In the genomic region with DNA sequence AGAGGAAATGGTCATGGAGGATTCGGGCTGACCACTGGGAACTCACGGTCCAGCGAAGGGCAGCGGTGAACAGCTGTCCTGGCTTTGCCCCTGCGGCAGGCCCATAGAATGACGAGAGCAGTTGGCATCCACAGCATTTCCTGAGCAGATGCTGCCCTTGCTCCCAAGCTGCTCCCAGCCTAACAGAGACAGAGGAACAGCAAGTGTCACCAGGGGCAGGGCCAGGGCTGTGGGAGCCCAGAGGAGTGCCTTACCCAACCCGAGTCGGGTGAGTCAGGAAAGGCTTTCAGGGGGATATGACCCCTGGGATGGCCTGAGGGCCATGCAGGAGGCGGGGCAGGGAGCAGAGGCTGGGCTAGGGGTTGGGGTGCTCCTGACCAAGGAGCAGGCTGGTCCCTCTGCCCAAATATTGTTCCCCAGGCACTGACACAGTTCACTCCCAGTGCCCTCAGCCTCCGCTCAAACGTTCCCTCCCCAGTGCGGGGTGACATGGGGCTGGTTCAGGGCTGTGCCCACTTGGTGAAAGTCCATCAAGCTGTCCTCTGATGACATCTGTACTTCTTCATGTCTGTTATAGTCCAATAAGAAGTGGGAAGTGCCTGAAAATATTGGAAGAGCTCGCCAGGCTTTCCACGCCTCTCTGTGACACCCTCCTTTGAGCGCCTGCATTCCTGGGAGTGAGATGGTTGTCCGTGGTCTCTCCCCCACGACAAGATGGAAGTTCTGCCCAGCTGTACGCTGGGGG, we compare ENCODE assay signal across 15 cellular contexts.
DNase-seq lines count a peak whose midpoint lies in the region; FAIRE-seq and TF ChIP-seq lines count a peak whose summit lies in the region.
"Had no signal": no experiment of that assay in that cellular context is flagged by ENCODE, and none has a peak within 500 bp of the region (broad histone marks: within the 10 kb centered on the region; RNA-seq: fewer than 3 reads in every experiment).

No MANE protein-coding gene starts in this region.

- H3K36me3 Mint-ChIP-seq in MCF 10A (ENCODE audit: insufficient read depth, unreplicated experiment) = peaks cover 5% of the 10 kb centered on the region

- no peak overlapping the region for H3K27ac Mint-ChIP-seq in MCF 10A (ENCODE audit: low read depth, unreplicated experiment)
- H3K27ac Mint-ChIP-seq: stimulated activated naive CD8-positive, alpha-beta T cell treated with anti-CD3 and anti-CD28 coated beads, Interleukin-15, Interleukin-2, amounts not matched to agents 100 ng/mL and 50 ng/mL, for 24 hours had no signal

- H3K4me3 Mint-ChIP-seq in MCF 10A (ENCODE audit: unreplicated experiment) = no peak overlapping the region
- H3K4me3 Mint-ChIP-seq: stimulated activated naive CD8-positive, alpha-beta T cell treated with anti-CD3 and anti-CD28 coated beads, Interleukin-15, Interleukin-2, amounts not matched to agents 100 ng/mL and 50 ng/mL, for 24 hours had no signal

- H3K9me3 ChIP-seq in breast epithelium (no peaks in the 10 kb centered on the region), SJSA1 (replicated peaks) (no peaks in the 10 kb centered on the region)
- H3K9me3 ChIP-seq: ascending aorta, ovary, uterus had no signal

- no peak for FAIRE-seq in urothelium cell line (lab: Jason Lieb, UNC)

- peaks cover 9% of the 10 kb centered on the region for H3K27me3 Mint-ChIP-seq in MCF 10A (ENCODE audit: insufficient read depth, unreplicated experiment)
- H3K27me3 Mint-ChIP-seq: stimulated activated naive CD8-positive, alpha-beta T cell treated with anti-CD3 and anti-CD28 coated beads, Interleukin-15, Interleukin-2, amounts not matched to agents 100 ng/mL and 50 ng/mL, for 24 hours had no signal

- H3K27ac ChIP-seq in breast epithelium (no peak overlapping the region), SJSA1 (peak overlapping the region; percentile 54)
- H3K27ac ChIP-seq: ascending aorta, ovary, uterus had no signal

- CTCF ChIA-PET in MCF 10A (lab: Yijun Ruan, JAX) = interaction anchor here (1.0 kb wide), 1 partner anchor 46 kb away, joined by 3 read pairs; no protein-coding TSS in a partner anchor

- POLR2A ChIA-PET in MCF 10A (lab: Yijun Ruan, JAX) = interaction anchor here (0.7 kb wide), 1 partner anchor 14 kb away, joined by 4 read pairs; no protein-coding TSS in a partner anchor

- H3K4me3 ChIP-seq in breast epithelium (no peak overlapping the region), SJSA1 (no peak overlapping the region), foreskin fibroblast (ENCODE audit: low read depth in 1 of 2, low read length in 2 of 2) (no peak overlapping the region)
- H3K4me3 ChIP-seq: ascending aorta, ovary, uterus had no signal

- DNase-seq in MCF 10A (ENCODE audit: unreplicated experiment) (peak; percentile 38), breast epithelium (ENCODE audit: low spot score in 2 of 2) (no peak), SJSA1 (ENCODE audit: low read depth in 1 of 2, low spot score in 2 of 2) (peak; percentile 60 to 74), foreskin fibroblast (peak; percentile 67 to 88), urothelium cell line (ENCODE audit: low spot score) (peak; percentile 31), HUDEP-2 (lab: John Stamatoyannopoulos, UW; ENCODE audit: unreplicated experiment in 76 of 76) (no peak), NCI-H2227 treated with DMSO at 0.1 percent for 48 hours (lab: John Stamatoyannopoulos, UW) (no peak)
- DNase-seq in stimulated activated CD4-positive, alpha-beta T cell treated with anti-CD3 and anti-CD28 coated beads, Interleukin-4, amount 100 ng/mL, for 4 hours = no peak
- DNase-seq: activated CD4-positive, CD25-positive, alpha-beta regulatory T cell; NCI-H2029; RPMI8226; uterus had no signal

- H3K4me1 ChIP-seq in breast epithelium (no peaks in the 10 kb centered on the region), SJSA1 (replicated peaks) (peaks cover 27% of the 10 kb centered on the region)
- H3K4me1 ChIP-seq: ascending aorta, uterus had no signal

- intact Hi-C loops in MCF 10A (cut with micrococcal nuclease) = no loop called here
- intact Hi-C loops in breast epithelium (cut with DNase I; ENCODE audit: low total_unique reads) = no loop called here

- BruUV-seq in MCF 10A (replicated peaks; lab: Mats Ljungman, UMichigan) = no TSS peak

- no peak for TF ChIP-seq POLR2A in breast epithelium (IDR thresholded peaks at IDR 0.05)

- TF ChIP-seq CTCF in MCF 10A (IDR thresholded peaks at IDR 0.05; ENCODE audit: unreplicated experiment) = no peak
- no peak for TF ChIP-seq CTCF in breast epithelium (IDR thresholded peaks at IDR 0.05)
- TF ChIP-seq CTCF in foreskin fibroblast (IDR thresholded peaks at IDR 0.05; ENCODE audit: low read depth, low read length) = no peak

- peaks cover 6% of the 10 kb centered on the region for H3K9me3 Mint-ChIP-seq in MCF 10A (ENCODE audit: unreplicated experiment)

- H3K27me3 ChIP-seq in breast epithelium = no peaks in the 10 kb centered on the region
- no peaks in the 10 kb centered on the region for H3K27me3 ChIP-seq in SJSA1 (replicated peaks)
- H3K27me3 ChIP-seq: ascending aorta, ovary, uterus had no signal

- no peaks in the 10 kb centered on the region for H3K36me3 ChIP-seq in breast epithelium
- H3K36me3 ChIP-seq in SJSA1 = no peaks in the 10 kb centered on the region
- H3K36me3 ChIP-seq: ascending aorta, ovary, uterus had no signal

- no peaks in the 10 kb centered on the region for H3K4me1 Mint-ChIP-seq in MCF 10A (ENCODE audit: insufficient read depth, unreplicated experiment)

Comparison
In these comparisons a context has a peak if more than half of its experiments do, and no peak if none do; other contexts are left out.
1. DNase-seq: peak in MCF 10A (single experiment), SJSA1 (2 of 2), foreskin fibroblast (2 of 2) and urothelium cell line (single experiment); none in breast epithelium (0 of 2), HUDEP-2 (0 of 76), stimulated activated CD4-positive, alpha-beta T cell treated with anti-CD3 and anti-CD28 coated beads, Interleukin-4, amount 100 ng/mL, for 4 hours (0 of 2) and NCI-H2227 treated with DMSO at 0.1 percent for 48 hours (single experiment).